Comparison of ENCODE assay signal across 2 cellular contexts in the genomic region with DNA sequence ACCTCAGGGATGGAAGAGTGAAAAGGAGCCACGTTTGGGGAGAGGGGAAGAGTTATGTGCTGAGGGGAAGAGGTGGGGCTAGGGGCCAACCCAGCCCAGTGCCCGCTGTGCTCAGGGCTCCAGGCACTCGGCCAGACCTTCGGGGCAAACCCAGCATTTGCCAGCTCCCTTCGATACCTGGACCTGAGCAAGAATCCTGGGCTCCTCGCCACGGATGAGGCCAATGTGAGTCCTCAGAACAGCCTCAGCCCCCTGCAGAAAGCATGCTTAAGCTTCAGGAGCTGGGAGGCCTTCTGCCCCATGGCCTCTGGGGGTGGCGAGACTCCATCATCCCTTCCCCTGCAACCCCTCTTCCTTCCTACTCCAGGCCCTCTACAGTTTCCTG.
TF ChIP-seq lines count a peak whose summit lies in the region.

No MANE protein-coding gene starts in this region.

TF ChIP-seq in SK-N-SH, 30 proteins besides CTCF, POLR2A, EP300 and RAD21:
- TF ChIP-seq MAX (IDR thresholded peaks at IDR 0.05; ENCODE audit: low read depth) (no peak), TAF1 (IDR thresholded peaks at IDR 0.05; ENCODE audit: borderline replicate concordance, low read depth, low read length) (no peak), FOSL2 (IDR thresholded peaks at IDR 0.05; ENCODE audit: borderline replicate concordance, low read depth) (no peak), USF2 (IDR thresholded peaks at IDR 0.05; ENCODE audit: borderline replicate concordance, low read depth, low read length) (no peak), RFX5 (IDR thresholded peaks at IDR 0.05; ENCODE audit: low read length) (no peak)
TF ChIP-seq in SK-N-SH: peak in this region for 0.

TF ChIP-seq in SK-N-SH treated with all-trans-retinoic acid at 6 μM for 48 hours, 23 proteins besides CTCF, POLR2A, EP300 and RAD21:
- no peak for TF ChIP-seq ZFP3 (CRISPR knock-in tag; IDR thresholded peaks at IDR 0.05)
- TF ChIP-seq ZFP30 (CRISPR knock-in tag; IDR thresholded peaks at IDR 0.05): no peak
- no peak for TF ChIP-seq GLIS3 (CRISPR knock-in tag; IDR thresholded peaks at IDR 0.05)
- no peak for TF ChIP-seq RARB (CRISPR knock-in tag; IDR thresholded peaks at IDR 0.05)
- no peak for TF ChIP-seq POU6F1 (CRISPR knock-in tag; IDR thresholded peaks at IDR 0.05; ENCODE audit: borderline replicate concordance, low read depth)
- TF ChIP-seq ZNF70 (CRISPR knock-in tag; IDR thresholded peaks at IDR 0.05): no peak
- TF ChIP-seq, protein P1, sequence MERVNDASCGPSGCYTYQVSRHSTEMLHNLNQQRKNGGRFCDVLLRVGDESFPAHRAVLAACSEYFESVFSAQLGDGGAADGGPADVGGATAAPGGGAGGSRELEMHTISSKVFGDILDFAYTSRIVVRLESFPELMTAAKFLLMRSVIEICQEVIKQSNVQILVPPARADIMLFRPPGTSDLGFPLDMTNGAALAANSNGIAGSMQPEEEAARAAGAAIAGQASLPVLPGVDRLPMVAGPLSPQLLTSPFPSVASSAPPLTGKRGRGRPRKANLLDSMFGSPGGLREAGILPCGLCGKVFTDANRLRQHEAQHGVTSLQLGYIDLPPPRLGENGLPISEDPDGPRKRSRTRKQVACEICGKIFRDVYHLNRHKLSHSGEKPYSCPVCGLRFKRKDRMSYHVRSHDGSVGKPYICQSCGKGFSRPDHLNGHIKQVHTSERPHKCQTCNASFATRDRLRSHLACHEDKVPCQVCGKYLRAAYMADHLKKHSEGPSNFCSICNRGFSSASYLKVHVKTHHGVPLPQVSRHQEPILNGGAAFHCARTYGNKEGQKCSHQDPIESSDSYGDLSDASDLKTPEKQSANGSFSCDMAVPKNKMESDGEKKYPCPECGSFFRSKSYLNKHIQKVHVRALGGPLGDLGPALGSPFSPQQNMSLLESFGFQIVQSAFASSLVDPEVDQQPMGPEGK (CRISPR knock-in tag; IDR thresholded peaks at IDR 0.05; ENCODE audit: borderline replicate concordance): no peak
- TF ChIP-seq ISL1 (CRISPR knock-in tag; IDR thresholded peaks at IDR 0.05): no peak
- TF ChIP-seq SNAI2 (CRISPR knock-in tag; IDR thresholded peaks at IDR 0.05): no peak
- TF ChIP-seq TSHZ2 (CRISPR knock-in tag; IDR thresholded peaks at IDR 0.05): no peak
- TF ChIP-seq PPARA (CRISPR knock-in tag; IDR thresholded peaks at IDR 0.05; ENCODE audit: borderline replicate concordance): no peak
- TF ChIP-seq TOX (CRISPR knock-in tag; IDR thresholded peaks at IDR 0.05; ENCODE audit: borderline replicate concordance): no peak
- no peak for TF ChIP-seq ARNTL (CRISPR knock-in tag; IDR thresholded peaks at IDR 0.05; ENCODE audit: borderline replicate concordance, low read depth)
- TF ChIP-seq BACH2 (CRISPR knock-in tag; IDR thresholded peaks at IDR 0.05; ENCODE audit: borderline replicate concordance): no peak
- TF ChIP-seq, protein P2, sequence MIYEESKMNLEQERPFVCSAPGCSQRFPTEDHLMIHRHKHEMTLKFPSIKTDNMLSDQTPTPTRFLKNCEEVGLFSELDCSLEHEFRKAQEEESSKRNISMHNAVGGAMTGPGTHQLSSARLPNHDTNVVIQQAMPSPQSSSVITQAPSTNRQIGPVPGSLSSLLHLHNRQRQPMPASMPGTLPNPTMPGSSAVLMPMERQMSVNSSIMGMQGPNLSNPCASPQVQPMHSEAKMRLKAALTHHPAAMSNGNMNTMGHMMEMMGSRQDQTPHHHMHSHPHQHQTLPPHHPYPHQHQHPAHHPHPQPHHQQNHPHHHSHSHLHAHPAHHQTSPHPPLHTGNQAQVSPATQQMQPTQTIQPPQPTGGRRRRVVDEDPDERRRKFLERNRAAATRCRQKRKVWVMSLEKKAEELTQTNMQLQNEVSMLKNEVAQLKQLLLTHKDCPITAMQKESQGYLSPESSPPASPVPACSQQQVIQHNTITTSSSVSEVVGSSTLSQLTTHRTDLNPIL (CRISPR knock-in tag; IDR thresholded peaks at IDR 0.05; ENCODE audit: low read depth): no peak
- no peak for TF ChIP-seq ZNF8 (CRISPR knock-in tag; IDR thresholded peaks at IDR 0.05)
- no peak for TF ChIP-seq TCF4 (CRISPR knock-in tag; IDR thresholded peaks at IDR 0.05; ENCODE audit: borderline replicate concordance)
